ENCODE assay signal across 25 cellular contexts in the genomic region with DNA sequence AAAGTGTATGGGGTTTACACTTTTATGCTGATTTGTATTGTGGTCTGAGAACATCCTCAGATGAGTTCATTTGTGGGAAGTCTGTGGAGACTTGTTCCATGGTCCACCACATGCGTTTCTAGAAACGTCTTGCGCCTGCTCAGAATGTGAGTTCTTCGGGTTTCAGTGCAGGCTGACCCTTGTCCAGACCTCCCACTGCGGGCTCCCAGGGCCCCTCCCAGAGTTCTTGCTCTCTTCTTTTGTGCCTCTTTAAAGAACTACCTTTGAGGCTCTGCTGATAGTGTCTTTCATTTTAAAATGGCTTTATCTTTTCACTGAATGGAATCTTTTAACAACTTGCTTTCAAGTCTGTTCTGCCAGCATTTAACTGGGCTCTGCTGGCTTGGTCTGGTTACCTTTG. TPM values are rescaled to one million over a fixed set of nuclear protein-coding genes. Genes with fewer than 3 reads are reported as not detected.
DNase-seq lines count a peak whose midpoint lies in the region; ATAC-seq, FAIRE-seq and TF ChIP-seq lines count a peak whose summit lies in the region.
"Had no signal": no experiment of that assay in that cellular context is flagged by ENCODE, and none has a peak within 500 bp of the region (broad histone marks: within the 10 kb centered on the region; RNA-seq: fewer than 3 reads in every experiment).

No MANE protein-coding gene starts in this region.

- no peaks in the 10 kb centered on the region for H3K9me2 ChIP-seq in Karpas-422 (replicated peaks; ENCODE audit: insufficient read depth, low read length)
- H3K9me2 ChIP-seq: SK-N-SH had no signal

- H3K4me2 ChIP-seq in Karpas-422 (ENCODE audit: low read depth, low read length, poor library complexity, severe bottlenecking) (peak overlapping the region; percentile 58), GM12878 (ENCODE audit: control insufficient read depth, insufficient read depth) (no peak overlapping the region), mesenchymal stem cell (ENCODE audit: low read length, poor library complexity, severe bottlenecking) (no peak overlapping the region)
- H3K4me2 ChIP-seq: SK-N-SH had no signal

- H3K27me3 ChIP-seq in Karpas-422 (ENCODE audit: low read length) (no peaks in the 10 kb centered on the region), GM12878 (replicated peaks in 1 of 2; ENCODE audit: control insufficient read depth in 2 of 2, insufficient read depth in 2 of 2, low read length in 1 of 2) (no peaks in the 10 kb centered on the region), mesenchymal stem cell (ENCODE audit: control insufficient read depth in 1 of 2, insufficient read depth in 1 of 2, low read length in 2 of 2) (no peaks in the 10 kb centered on the region)
- H3K27me3 ChIP-seq: BE2C had no signal

- no TSS peak for BruUV-seq in GM12878 (replicated peaks; lab: Mats Ljungman, UMichigan)

- H2BK5ac ChIP-seq in mesenchymal stem cell (ENCODE audit: low read depth, low read length, poor library complexity, severe bottlenecking) = no peak overlapping the region

- no peak for FAIRE-seq in GM12878 (lab: Jason Lieb, UNC)
- FAIRE-seq: D721Med, HepG2 had no signal

- in situ Hi-C loops in GM12878 (cut with MboI) = no loop called here

- no peak overlapping the region for H4K91ac ChIP-seq in mesenchymal stem cell (ENCODE audit: low read length)

- H3K9ac ChIP-seq in Karpas-422 (ENCODE audit: low read length) = no peak overlapping the region
- no peak overlapping the region for H3K9ac ChIP-seq in GM12878 (ENCODE audit: control insufficient read depth, insufficient read depth, low read length)
- H3K9ac ChIP-seq in mesenchymal stem cell (ENCODE audit: low read length) = no peak overlapping the region
- H3K9ac ChIP-seq: SK-N-SH had no signal

- no peak for TF ChIP-seq RAD21 in GM12878 (IDR thresholded peaks at IDR 0.05; ENCODE audit: insufficient read depth, low read depth, low read length)

- no peaks in the 10 kb centered on the region for H3K27me3 Mint-ChIP-seq in activated naive CD4-positive, alpha-beta T cell treated with anti-CD3 and anti-CD28 coated beads, Interleukin-2, amount 50 U/mL, for 24 hours

- no peak for TF ChIP-seq POLR2A in GM12878 (IDR thresholded peaks at IDR 0.05; ENCODE audit: low read depth, low read length)

- no peak overlapping the region for H2BK15ac ChIP-seq in mesenchymal stem cell (ENCODE audit: low read depth, poor library complexity, severe bottlenecking)

- H4K20me1 ChIP-seq in Karpas-422 (ENCODE audit: insufficient read depth, low read depth, low read length) = peaks cover 11% of the 10 kb centered on the region; the same call in 1 of the 2 replicates
- no peaks in the 10 kb centered on the region for H4K20me1 ChIP-seq in GM12878 (ENCODE audit: control insufficient read depth, insufficient read depth)

- no peak overlapping the region for H3K18ac ChIP-seq in mesenchymal stem cell (ENCODE audit: low read depth in 1 of 2, low read length in 2 of 2)

- H3K27ac ChIP-seq in Karpas-422 (ENCODE audit: low read length) = peak overlapping the region; percentile 64
- no peak overlapping the region for H3K27ac ChIP-seq in GM12878 (ENCODE audit: control insufficient read depth, insufficient read depth)
- H3K27ac ChIP-seq in mesenchymal stem cell (ENCODE audit: low read length, poor library complexity, severe bottlenecking) = no peak overlapping the region

- H3K14ac ChIP-seq in mesenchymal stem cell (ENCODE audit: low read length in 2 of 2) = no peak overlapping the region

- RAD21 ChIA-PET in GM12878 (lab: Charles Lee; ENCODE audit: unreplicated experiment) = interaction anchor here (1.3 kb wide), 1 partner anchor 26 kb away, joined by 3 read pairs; no protein-coding TSS in a partner anchor

- H3K4me1 Mint-ChIP-seq in activated naive CD4-positive, alpha-beta T cell treated with anti-CD3 and anti-CD28 coated beads, Interleukin-2, amount 50 U/mL, for 24 hours = no peaks in the 10 kb centered on the region

- no peak overlapping the region for H3K4me3 Mint-ChIP-seq in activated naive CD4-positive, alpha-beta T cell treated with anti-CD3 and anti-CD28 coated beads, Interleukin-2, amount 50 U/mL, for 24 hours

- H3K4ac ChIP-seq in mesenchymal stem cell (ENCODE audit: low read depth in 1 of 2, low read length in 2 of 2) = no peak overlapping the region

- TF ChIP-seq CTCF in GM12878 (IDR thresholded peaks at IDR 0.05 in 2 of 3, conservative IDR thresholded peaks at IDR 0.05 in 1 of 3; ENCODE audit: control insufficient read depth in 2 of 3, extremely low read depth in 1 of 3, insufficient read depth in 1 of 3, low read depth in 3 of 3, low read length in 3 of 3) = no peak

- no peak overlapping the region for H3K4me3 ChIP-seq in Karpas-422 (ENCODE audit: low read length)
- H3K4me3 ChIP-seq in GM12878 = no peak overlapping the region
- H3K4me3 ChIP-seq in mesenchymal stem cell (ENCODE audit: insufficient read depth in 1 of 2, low read depth in 1 of 2, low read length in 2 of 2) = no peak overlapping the region
- H3K4me3 ChIP-seq: HAP-1, K562 had no signal

- H3K4me1 ChIP-seq in Karpas-422 (ENCODE audit: low read length) (peaks cover 20% of the 10 kb centered on the region), GM12878 (ENCODE audit: control insufficient read depth, insufficient read depth, low read length) (no peaks in the 10 kb centered on the region; the same call in 1 of the 2 replicates), mesenchymal stem cell (ENCODE audit: control insufficient read depth, insufficient read depth, low read depth, low read length) (no peaks in the 10 kb centered on the region)
- H3K4me1 ChIP-seq: BE2C, HAP-1 had no signal

- SMC1A ChIA-PET in GM12878 (lab: Charles Lee; ENCODE audit: uncharacterized antibody, unreplicated experiment) = interaction anchor here (1.9 kb wide), 1 partner anchor 57 kb away, joined by 4 read pairs; no protein-coding TSS in a partner anchor

- POLR2A ChIA-PET in GM12878 (lab: Charles Lee) = interaction anchor here (0.6 kb wide), 1 partner anchor 26 kb away, joined by 3 read pairs; no protein-coding TSS in a partner anchor

- no peak overlapping the region for H3K23ac ChIP-seq in mesenchymal stem cell (ENCODE audit: low read length in 2 of 2)

- no peak overlapping the region for H2BK12ac ChIP-seq in mesenchymal stem cell (ENCODE audit: low read length in 2 of 2)

- no peak overlapping the region for H2BK120ac ChIP-seq in mesenchymal stem cell (ENCODE audit: low read depth, low read length)

- peaks cover 37% of the 10 kb centered on the region for H3K79me1 ChIP-seq in mesenchymal stem cell (replicated peaks; ENCODE audit: low read length, poor library complexity, severe bottlenecking)

- DNase-seq in activated naive CD4-positive, alpha-beta T cell treated with anti-CD3 and anti-CD28 coated beads, Interleukin-2, amount 50 U/mL, for 72 hours (ENCODE audit: low spot score in 2 of 2) = no peak
- DNase-seq in Karpas-422 (no peak), GM12878 (ENCODE audit: low read depth, low spot score) (no peak), inferior parietal cortex (ENCODE audit: extremely low spot score) (no peak), NCI-H146 (lab: John Stamatoyannopoulos, UW) (no peak), mesenchymal stem cell (no peak)
- DNase-seq: BE2C; DMS53; EL; MM.1S; NCI-H1048; NCI-H1436 treated with DMSO at 0.1 percent for 48 hours; NCI-H2029; NCI-H2227 treated with DMSO at 0.1 percent for 48 hours; NCI-H510A treated with DMSO at 0.1 percent for 48 hours; NCI-H748 treated with DMSO at 0.1 percent for 48 hours; NK-92 treated with Interleukin-12 subunit alpha and Interleukin-12 subunit beta, amount 100 ng/mL, for 24 hours; SIG-M5; SK-N-SH had no signal

- ATAC-seq in activated naive CD4-positive, alpha-beta T cell treated with anti-CD3 and anti-CD28 coated beads, Interleukin-2, amount 50 U/mL, for 72 hours = no peak
- no peak for ATAC-seq in GM12878
- ATAC-seq: HepG2, K562, Panc1 had no signal

- H3K9me3 ChIP-seq in Karpas-422 (ENCODE audit: low read length) (no peaks in the 10 kb centered on the region), GM12878 (replicated peaks; ENCODE audit: control insufficient read depth, insufficient read depth, low read length) (no peaks in the 10 kb centered on the region; the same call in 2 of the 3 replicates), mesenchymal stem cell (ENCODE audit: control insufficient read depth, low read length) (no peaks in the 10 kb centered on the region)
- H3K9me3 ChIP-seq: BE2C, HAP-1, SK-N-SH had no signal

- no peak for TF ChIP-seq EP300 in GM12878 (IDR thresholded peaks at IDR 0.05; ENCODE audit: borderline replicate concordance in 1 of 2, control insufficient read depth in 1 of 2, low read depth in 2 of 2, low read length in 2 of 2)

- no peak overlapping the region for H4K8ac ChIP-seq in mesenchymal stem cell (ENCODE audit: low read length)

- H3K79me2 ChIP-seq in Karpas-422 (ENCODE audit: low read length) = peaks cover 4% of the 10 kb centered on the region; the same call in 1 of the 2 replicates
- no peaks in the 10 kb centered on the region for H3K79me2 ChIP-seq in GM12878 (ENCODE audit: control insufficient read depth, insufficient read depth, low read length)

- peaks cover 55% of the 10 kb centered on the region for H3K36me3 ChIP-seq in Karpas-422 (ENCODE audit: insufficient read depth, low read length)
- peaks cover 15 to 41% of the 10 kb centered on the region in 2 experiments; a peak in 3 of 4 replicates for H3K36me3 ChIP-seq in GM12878 (ENCODE audit: control insufficient read depth in 2 of 2, insufficient read depth in 2 of 2, low read length in 1 of 2)
- peaks cover 70 to 91% of the 10 kb centered on the region in 2 experiments for H3K36me3 ChIP-seq in mesenchymal stem cell (ENCODE audit: control insufficient read depth in 1 of 2, insufficient read depth in 2 of 2, low read depth in 1 of 2, low read length in 2 of 2)

- intact Hi-C loops in GM12878 (cut with micrococcal nuclease; ENCODE audit: unreplicated experiment) = no loop called here

- no peaks in the 10 kb centered on the region for H3K9me3 Mint-ChIP-seq in activated naive CD4-positive, alpha-beta T cell treated with anti-CD3 and anti-CD28 coated beads, Interleukin-2, amount 50 U/mL, for 24 hours
- no peaks in the 10 kb centered on the region for H3K9me3 Mint-ChIP-seq in activated naive CD4-positive, alpha-beta T cell treated with anti-CD3 and anti-CD28 coated beads, Interleukin-2, amount 50 U/mL, for 72 hours

- H3K36me3 Mint-ChIP-seq in activated naive CD4-positive, alpha-beta T cell treated with anti-CD3 and anti-CD28 coated beads, Interleukin-2, amount 50 U/mL, for 24 hours = peaks cover 23% of the 10 kb centered on the region
- H3K36me3 Mint-ChIP-seq in activated naive CD4-positive, alpha-beta T cell treated with anti-CD3 and anti-CD28 coated beads, Interleukin-2, amount 50 U/mL, for 72 hours = peaks cover 16 to 26% of the 10 kb centered on the region in 2 donors

- H2AK5ac ChIP-seq in mesenchymal stem cell (ENCODE audit: low read length, severe bottlenecking) = no peak overlapping the region

- 77% methylated on average over 5 of the region's 5 CpGs for WGBS in GM12878 (ENCODE audit: insufficient coverage, insufficient replicate concordance, low lambda C conversion rate, missing lambda C conversion rate)
- 91% methylated on average over 5 of the region's 5 CpGs for WGBS in mesenchymal stem cell

- H2AFZ ChIP-seq in Karpas-422 (ENCODE audit: low read length) (no peak overlapping the region), GM12878 (ENCODE audit: control insufficient read depth, low read depth, low read length) (no peak overlapping the region), mesenchymal stem cell (ENCODE audit: low read depth, low read length) (no peak overlapping the region)

- H3K27ac Mint-ChIP-seq in activated naive CD4-positive, alpha-beta T cell treated with anti-CD3 and anti-CD28 coated beads, Interleukin-2, amount 50 U/mL, for 24 hours = peak overlapping the region; percentile 59
- peak overlapping the region in 1 of 2 donors; percentile 33 for H3K27ac Mint-ChIP-seq in activated naive CD4-positive, alpha-beta T cell treated with anti-CD3 and anti-CD28 coated beads, Interleukin-2, amount 50 U/mL, for 72 hours

- CTCF ChIA-PET in GM12878 (lab: Yijun Ruan, JAX) = interaction anchor here (0.8 kb wide), 1 partner anchor 10 kb away, joined by 3 read pairs; no protein-coding TSS in a partner anchor

RNA-seq across cellular contexts. Expression of gene NDUFS6, which starts 17.6 kb away (rescaled TPM):
- total RNA-seq in activated naive CD4-positive, alpha-beta T cell treated with anti-CD3 and anti-CD28 coated beads, Interleukin-2, amount 50 U/mL, for 72 hours = 10 to 100 TPM; 32.3 to 32.6 TPM
- total RNA-seq in Karpas-422 (2014; rRNA removed; shearing (Covaris generic); ENCODE audit: low replicate concordance) = 41.4 and 76.8 TPM in 2 replicates
- total RNA-seq in GM12878 (2013; cell fraction: nucleolus; rRNA removed) = 4.4 and 7.1 TPM in 2 replicates
- 55.3 and 57.1 TPM in 2 replicates for total RNA-seq in GM12878 (2014; rRNA removed)
- 49.5 and 60.4 TPM in 2 replicates for total RNA-seq in GM12878 (2014; rRNA removed; fragmentation: Illumina TruSeq; extraction: Trizol)
- 56.4 and 57.5 TPM in 2 replicates for total RNA-seq in GM12878 (2021)
- polyA plus RNA-seq in GM12878 (2011; ENCODE audit: low read depth) = 14.7 TPM
- 35.6 and 38.7 TPM in 2 replicates for polyA plus RNA-seq in GM12878 (2011; rRNA removed)
- polyA plus RNA-seq in GM12878 (2011; cell fraction: cytosol; rRNA removed) = 88.2 and 134 TPM in 2 replicates
- polyA plus RNA-seq in GM12878 (2011; cell fraction: nucleus; rRNA removed) = 38.2 and 92.1 TPM in 2 replicates
- 47.9 and 84.2 TPM in 2 replicates for polyA plus RNA-seq in GM12878 (2012)
- 12.1 and 29.4 TPM in 2 replicates for polyA plus RNA-seq in GM12878 (2014; fragmentation: Illumina TruSeq; extraction: Trizol)
- polyA plus RNA-seq in GM12878 (2014; fragmentation: Nextera tagmentation; extraction: Ambion mirVana) = 10 to 100 TPM; 20.7 to 59.0 TPM
- polyA plus RNA-seq in GM12878 (2014; rRNA removed) = 80.9 and 98.9 TPM in 2 replicates
- polyA plus RNA-seq in GM12878 (2016; fragmentation: Nextera tagmentation; extraction: Ambion mirVana) = 100 to 1,000 TPM; 195 to 213 TPM
- 11.6 and 15.6 TPM in 2 replicates for polyA minus RNA-seq in GM12878 (2011; rRNA and poly(A)+ RNA removed)
- 13.9 and 24.0 TPM in 2 replicates for polyA minus RNA-seq in GM12878 (2011; cell fraction: cytosol; rRNA and poly(A)+ RNA removed)
- 8.9 and 20.6 TPM in 2 replicates for polyA minus RNA-seq in GM12878 (2011; cell fraction: nucleus; rRNA and poly(A)+ RNA removed)
- polyA plus RNA-seq in mesenchymal stem cell (2013, experiment 1 of 2) = 102 TPM
- 105 TPM for polyA plus RNA-seq in mesenchymal stem cell (2013, experiment 2 of 2)

RNA-seq across cellular contexts. Expression of gene MRPL36, which starts 19.1 kb away (rescaled TPM):
- 10 to 100 TPM; 60.4 to 69.6 TPM for total RNA-seq in activated naive CD4-positive, alpha-beta T cell treated with anti-CD3 and anti-CD28 coated beads, Interleukin-2, amount 50 U/mL, for 72 hours
- total RNA-seq in Karpas-422 (2014; rRNA removed; shearing (Covaris generic); ENCODE audit: low replicate concordance) = 63.7 and 67.1 TPM in 2 replicates
- total RNA-seq in GM12878 (2013; cell fraction: nucleolus; rRNA removed) = 10.8 and 11.5 TPM in 2 replicates
- total RNA-seq in GM12878 (2014; rRNA removed) (106 and 109 TPM in 2 replicates), GM12878 (2014; rRNA removed; fragmentation: Illumina TruSeq; extraction: Trizol) (86.8 and 103 TPM in 2 replicates), GM12878 (2021) (89.2 and 95.9 TPM in 2 replicates)
- polyA plus RNA-seq in GM12878 (2011; ENCODE audit: low read depth) = 83.9 TPM
- polyA plus RNA-seq in GM12878 (2011; rRNA removed) (93.2 and 130 TPM in 2 replicates), GM12878 (2014; fragmentation: Illumina TruSeq; extraction: Trizol) (47.1 and 105 TPM in 2 replicates), GM12878 (2014; fragmentation: Nextera tagmentation; extraction: Ambion mirVana) (100 to 1,000 TPM; 510 to 559 TPM), GM12878 (2014; rRNA removed) (156 and 175 TPM in 2 replicates), GM12878 (2016; fragmentation: Nextera tagmentation; extraction: Ambion mirVana) (100 to 1,000 TPM; 219 to 221 TPM)
- 93.4 and 134 TPM in 2 replicates for polyA plus RNA-seq in GM12878 (2011; cell fraction: cytosol; rRNA removed)
- 68.3 and 75.4 TPM in 2 replicates for polyA plus RNA-seq in GM12878 (2011; cell fraction: nucleus; rRNA removed)
- polyA plus RNA-seq in GM12878 (2012) = 82.7 and 85.4 TPM in 2 replicates
- 47.8 and 60.0 TPM in 2 replicates for polyA minus RNA-seq in GM12878 (2011; rRNA and poly(A)+ RNA removed)
- 21.2 and 24.9 TPM in 2 replicates for polyA minus RNA-seq in GM12878 (2011; cell fraction: cytosol; rRNA and poly(A)+ RNA removed)
- 29.1 and 36.6 TPM in 2 replicates for polyA minus RNA-seq in GM12878 (2011; cell fraction: nucleus; rRNA and poly(A)+ RNA removed)
- 94.6 TPM for polyA plus RNA-seq in mesenchymal stem cell (2013, experiment 1 of 2)
- 92.6 TPM for polyA plus RNA-seq in mesenchymal stem cell (2013, experiment 2 of 2)
